ENCODE assay signal across 8 cellular contexts in the genomic region with DNA sequence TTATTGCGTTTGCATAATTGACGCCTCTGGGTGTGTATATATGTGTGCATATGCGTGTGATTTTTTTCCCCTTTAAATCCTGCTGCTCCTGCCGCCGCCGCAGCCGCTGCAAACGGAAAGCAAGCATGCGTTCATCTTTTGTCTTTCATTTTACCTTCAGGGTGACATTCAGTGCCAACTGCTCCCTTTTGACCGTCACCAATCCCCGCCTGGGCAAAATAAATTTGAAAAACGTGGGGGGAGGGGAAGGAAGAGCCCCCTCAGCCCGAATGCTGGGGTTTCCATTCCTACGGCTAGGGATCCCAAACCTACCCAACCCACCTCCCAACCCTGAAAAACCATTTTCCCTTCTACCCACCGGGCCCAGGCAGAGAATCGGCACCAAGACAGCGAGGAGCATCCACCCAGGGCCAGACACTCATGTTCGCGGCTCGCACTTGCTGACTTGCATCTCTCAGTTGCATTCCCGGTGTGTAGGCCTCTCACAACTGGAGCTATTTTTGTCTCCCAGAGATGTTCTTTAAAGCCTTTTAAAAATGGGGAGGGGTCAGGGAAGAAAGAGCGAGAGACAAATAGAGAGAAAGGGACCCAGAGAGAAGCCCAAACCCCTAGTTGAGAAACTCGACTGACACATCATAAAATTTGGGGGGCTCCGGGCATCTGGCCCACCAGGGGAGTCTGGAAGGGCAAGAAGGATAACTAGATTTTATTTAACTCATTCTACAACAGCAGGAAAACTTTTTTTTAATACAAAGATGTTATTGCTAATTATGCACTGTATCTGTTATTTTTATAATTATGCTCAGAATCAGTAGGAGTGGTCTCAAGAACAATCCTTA.
DNase-seq lines count a peak whose midpoint lies in the region; TF ChIP-seq lines count a peak whose summit lies in the region.

No MANE protein-coding gene starts in this region.

- H3K9me3 ChIP-seq in subcutaneous abdominal adipose tissue (ENCODE audit: control insufficient read depth in 5 of 5, low read length in 5 of 5) = no peaks in the 10 kb centered on the region

- no peak for TF ChIP-seq CTCF in brain microvascular endothelial cell (IDR thresholded peaks at IDR 0.05; ENCODE audit: low read depth, low read length, missing control alignments)

- H3K36me3 ChIP-seq in brain microvascular endothelial cell (replicated peaks) = no peaks in the 10 kb centered on the region
- no peaks in the 10 kb centered on the region for H3K36me3 ChIP-seq in subcutaneous abdominal adipose tissue (ENCODE audit: control insufficient read depth in 5 of 5, insufficient read depth in 5 of 5, low read length in 5 of 5)

- peak overlapping the region; percentile 56 for H3K4me3 ChIP-seq in brain microvascular endothelial cell (ENCODE audit: low read depth, low read length)
- H3K4me3 ChIP-seq in subcutaneous abdominal adipose tissue (ENCODE audit: low read depth in 1 of 5, low read length in 5 of 5) = peak overlapping the region; percentile 48 to 78 (median 62)

- in situ Hi-C loops in brain microvascular endothelial cell (cut with HindIII; ENCODE audit: low pct_ligation_motif_present, low sequenced_read_pairs) = no loop called here

- no peak overlapping the region for H3K27ac ChIP-seq in brain microvascular endothelial cell
- no peak overlapping the region for H3K27ac ChIP-seq in subcutaneous abdominal adipose tissue (ENCODE audit: low read depth, low read length)

- DNase-seq in NCI-H1105 (lab: John Stamatoyannopoulos, UW) (peak; percentile 32), NCI-H1105 treated with DMSO at 0.1 percent for 48 hours (lab: John Stamatoyannopoulos, UW) (no peak), brain microvascular endothelial cell (no peak), left kidney (ENCODE audit: low read depth, low spot score) (peak; percentile 66), SKM-1 treated with dmso at 0.1 percent for 144 hours (lab: John Stamatoyannopoulos, UW; ENCODE audit: unreplicated experiment) (no peak), middle frontal gyrus (ENCODE audit: extremely low spot score, low spot score) (no peak)
- DNase-seq in stimulated activated CD4-positive, alpha-beta T cell treated with anti-CD3 and anti-CD28 coated beads, Interleukin-12 subunit alpha, Interleukin-12 subunit beta, amount 100 ng/mL, for 4 hours = no peak

- peaks cover 0 to 25% (median 16%) of the 10 kb centered on the region in 5 donors for H3K4me1 ChIP-seq in subcutaneous abdominal adipose tissue (ENCODE audit: control insufficient read depth in 5 of 5, insufficient read depth in 5 of 5, low read length in 5 of 5)

- H3K27me3 ChIP-seq in brain microvascular endothelial cell (replicated peaks) = no peaks in the 10 kb centered on the region
- H3K27me3 ChIP-seq in subcutaneous abdominal adipose tissue (ENCODE audit: control insufficient read depth in 5 of 5, insufficient read depth in 4 of 5, low read length in 5 of 5) = peaks cover 0 to 18% (median 7%) of the 10 kb centered on the region in 5 donors

- peak overlapping the region in 2 of 5 donors; percentile 1 to 45 for H3K9ac ChIP-seq in subcutaneous abdominal adipose tissue (ENCODE audit: low read length in 5 of 5)

Comparison
In these comparisons a context has a peak if more than half of its experiments do, and no peak if none do; other contexts are left out.
1. DNase-seq: peak in NCI-H1105 (single experiment) and left kidney (single experiment); none in NCI-H1105 treated with DMSO at 0.1 percent for 48 hours (single experiment), brain microvascular endothelial cell (single experiment), stimulated activated CD4-positive, alpha-beta T cell treated with anti-CD3 and anti-CD28 coated beads, Interleukin-12 subunit alpha, Interleukin-12 subunit beta, amount 100 ng/mL, for 4 hours (single experiment), SKM-1 treated with dmso at 0.1 percent for 144 hours (single experiment) and middle frontal gyrus (single experiment).